19 cellular contexts compared by ENCODE assay signal in genomic region chr2:15260813-15261212, GRCh38.
"Had no signal": no experiment of that assay in that cellular context is flagged by ENCODE, and none has a peak within 500 bp of the region (broad histone marks: within the 10 kb centered on the region; RNA-seq: fewer than 3 reads in every experiment).

No MANE protein-coding gene starts in this region.

- H3K4me1 ChIP-seq: heart left ventricle, psoas muscle, suprapubic skin, thyroid gland, upper lobe of left lung, uterus had no signal

- H3K9me3 ChIP-seq: psoas muscle, right lobe of liver, thyroid gland, uterus had no signal

- H3K36me3 ChIP-seq: neutrophil, right lobe of liver, thyroid gland, uterus had no signal

- DNase-seq: effector CD4-positive, alpha-beta T cell; heart left ventricle; hippocampal formation; kidney glomerular epithelial cell; mesendoderm; naive thymus-derived CD8-positive, alpha-beta T cell; psoas muscle; retina; right lobe of liver; stimulated activated CD4-positive, alpha-beta T cell treated with anti-CD3 and anti-CD28 coated beads, Interleukin-4, amount 100 ng/mL, for 1 hour; stimulated activated CD8-positive, alpha-beta memory T cell treated with anti-CD3 and anti-CD28 coated beads, Interleukin-4, amount 100 ng/mL, for 48 hours; stimulated activated naive CD8-positive, alpha-beta T cell treated with anti-CD3 and anti-CD28 coated beads, Interleukin-15, Interleukin-2, amounts not matched to agents 100 U/mL and 50 U/mL, for 24 hours; thyroid gland; upper lobe of left lung; uterus had no signal

- H3K4me3 ChIP-seq: heart left ventricle, psoas muscle, right lobe of liver, suprapubic skin, thyroid gland, upper lobe of left lung, uterus had no signal

- H3K27ac ChIP-seq: heart left ventricle, neutrophil, psoas muscle, right lobe of liver, suprapubic skin, thyroid gland, upper lobe of left lung, uterus had no signal

- ATAC-seq: esophagus mucosa; heart left ventricle; naive thymus-derived CD8-positive, alpha-beta T cell; psoas muscle; right lobe of liver; stimulated activated effector memory CD8-positive, alpha-beta T cell treated with anti-CD3 and anti-CD28 coated beads, Interleukin-12 subunit alpha, Interleukin-12 subunit beta, amount 100 ng/mL, for 72 hours; stimulated activated naive CD8-positive, alpha-beta T cell treated with anti-CD3 and anti-CD28 coated beads, Interleukin-15, Interleukin-2, amounts not matched to agents 100 U/mL and 50 U/mL, for 24 hours had no signal

- H3K27me3 ChIP-seq: heart left ventricle, neutrophil, right lobe of liver, suprapubic skin, thyroid gland, upper lobe of left lung, uterus had no signal
